24 cellular contexts compared by ENCODE assay signal in the genomic region with DNA sequence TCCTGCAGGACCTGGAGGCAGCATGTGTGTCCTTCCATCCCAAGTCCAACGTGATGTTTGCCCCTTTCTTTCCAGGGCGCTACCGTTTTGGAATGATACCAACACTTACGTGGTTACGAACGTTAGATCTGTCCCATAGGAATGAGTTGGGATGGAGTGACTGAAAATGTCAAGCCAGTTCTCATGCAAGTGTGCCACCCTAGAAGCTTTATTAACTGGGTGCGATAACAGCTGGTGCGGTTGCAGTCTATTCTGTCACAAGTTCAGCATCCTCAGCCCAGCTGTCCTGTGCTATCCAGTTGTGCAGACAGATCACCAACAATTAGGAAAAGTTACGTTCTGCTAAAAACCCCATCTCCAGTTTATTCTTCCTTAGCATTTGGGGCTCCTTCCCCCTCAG.
"Had no signal": no experiment of that assay in that cellular context is flagged by ENCODE, and none has a peak within 500 bp of the region (broad histone marks: within the 10 kb centered on the region; RNA-seq: fewer than 3 reads in every experiment).

No MANE protein-coding gene starts in this region.

- H3K9me3 ChIP-seq: Peyer's patch had no signal

- DNase-seq: activated CD4-positive, alpha-beta memory T cell treated with anti-CD3 and anti-CD28 coated beads for 36 hours; activated CD4-positive, alpha-beta T cell treated with anti-CD3 and anti-CD28 coated beads, Interleukin-2, amount 10 ng/mL, durations not matched to agents 24 days and 14 days; activated CD4-positive, CD25-positive, alpha-beta regulatory T cell treated with anti-CD3 and anti-CD28 coated beads, Interleukin-2, amount 50 U/mL, for 72 hours; activated CD8-positive, alpha-beta memory T cell treated with anti-CD3 and anti-CD28 coated beads for 24 hours; activated effector memory CD4-positive, alpha-beta T cell treated with anti-CD3 and anti-CD28 coated beads, Interleukin-2, amount 50 U/mL, for 16 hours; activated naive CD4-positive, alpha-beta T cell treated with Interleukin-2 at 50 U/mL for 16 hours; activated naive CD8-positive, alpha-beta T cell treated with anti-CD3 and anti-CD28 coated beads, Interleukin-2, amount 50 U/mL, for 24 hours; activated T-cell treated with anti-CD3 and anti-CD28 coated beads, Interleukin-2, amount 50 U/mL, for 4 hours; amniotic stem cell; Karpas-422; NCI-H1105 treated with DMSO at 0.1 percent for 48 hours; NCI-H1436 treated with DMSO at 0.1 percent for 48 hours; NCI-H187; NCI-H2081; NCI-H510A treated with DMSO at 0.1 percent for 48 hours; NCI-H69; Peyer's patch; SHP77 had no signal

- ATAC-seq: activated naive CD4-positive, alpha-beta T cell treated with anti-CD3 and anti-CD28 coated beads, Interleukin-2, amount 50 U/mL, for 72 hours; activated naive CD8-positive, alpha-beta T cell treated with anti-CD3 and anti-CD28 coated beads, Interleukin-2, amount 50 U/mL, for 24 hours; activated T-cell treated with anti-CD3 and anti-CD28 coated beads, Interleukin-2, amount 50 U/mL, for 4 hours; K562 had no signal

- H3K36me3 Mint-ChIP-seq: activated naive CD4-positive, alpha-beta T cell treated with anti-CD3 and anti-CD28 coated beads, Interleukin-2, amount 50 U/mL, for 72 hours had no signal

- H3K27me3 Mint-ChIP-seq: activated CD4-positive, alpha-beta memory T cell treated with anti-CD3 and anti-CD28 coated beads for 36 hours; activated CD4-positive, alpha-beta T cell treated with anti-CD3 and anti-CD28 coated beads, Interleukin-2, amount 10 ng/mL, durations not matched to agents 24 days and 14 days; activated naive CD8-positive, alpha-beta T cell treated with anti-CD3 and anti-CD28 coated beads, Interleukin-2, amount 50 U/mL, for 24 hours had no signal

- H3K9me3 Mint-ChIP-seq: activated CD4-positive, alpha-beta memory T cell treated with anti-CD3 and anti-CD28 coated beads for 36 hours; activated CD4-positive, alpha-beta T cell treated with anti-CD3 and anti-CD28 coated beads, Interleukin-2, amount 10 ng/mL, durations not matched to agents 24 days and 14 days; activated naive CD4-positive, alpha-beta T cell treated with anti-CD3 and anti-CD28 coated beads, Interleukin-2, amount 50 U/mL, for 72 hours; activated naive CD8-positive, alpha-beta T cell treated with anti-CD3 and anti-CD28 coated beads, Interleukin-2, amount 50 U/mL, for 24 hours; activated T-cell treated with anti-CD3 and anti-CD28 coated beads, Interleukin-2, amount 50 U/mL, for 4 hours; brain; T-helper 1 cell treated with Interleukin-12 subunit alpha and Interleukin-12 subunit beta and Interleukin-4 antibody, amounts not matched to agents 30 μg/mL and 1 μg/mL, for 36 hours had no signal

- H3K4me3 ChIP-seq: cardiac muscle cell, K562, Peyer's patch had no signal

- H3K27ac ChIP-seq: cardiac muscle cell, Peyer's patch, RWPE1 had no signal

- H3K4me3 Mint-ChIP-seq: activated CD4-positive, alpha-beta memory T cell treated with anti-CD3 and anti-CD28 coated beads for 36 hours; activated CD4-positive, alpha-beta T cell treated with anti-CD3 and anti-CD28 coated beads, Interleukin-2, amount 10 ng/mL, durations not matched to agents 24 days and 14 days; activated naive CD8-positive, alpha-beta T cell treated with anti-CD3 and anti-CD28 coated beads, Interleukin-2, amount 50 U/mL, for 24 hours; activated T-cell treated with anti-CD3 and anti-CD28 coated beads, Interleukin-2, amount 50 U/mL, for 4 hours; brain; T-helper 1 cell treated with Interleukin-12 subunit alpha and Interleukin-12 subunit beta and Interleukin-4 antibody, amounts not matched to agents 30 μg/mL and 1 μg/mL, for 36 hours had no signal

- H3K27me3 ChIP-seq: cardiac muscle cell, Peyer's patch had no signal

- H3K27ac Mint-ChIP-seq: activated CD4-positive, alpha-beta memory T cell treated with anti-CD3 and anti-CD28 coated beads for 36 hours; activated CD4-positive, alpha-beta T cell treated with anti-CD3 and anti-CD28 coated beads, Interleukin-2, amount 10 ng/mL, durations not matched to agents 24 days and 14 days; activated naive CD8-positive, alpha-beta T cell treated with anti-CD3 and anti-CD28 coated beads, Interleukin-2, amount 50 U/mL, for 24 hours; brain; T-helper 1 cell treated with Interleukin-12 subunit alpha and Interleukin-12 subunit beta and Interleukin-4 antibody, amounts not matched to agents 30 μg/mL and 1 μg/mL, for 36 hours had no signal

- H3K4me1 ChIP-seq: Peyer's patch had no signal
